Comparison of ENCODE assay signal across 10 cellular contexts in the genomic region with DNA sequence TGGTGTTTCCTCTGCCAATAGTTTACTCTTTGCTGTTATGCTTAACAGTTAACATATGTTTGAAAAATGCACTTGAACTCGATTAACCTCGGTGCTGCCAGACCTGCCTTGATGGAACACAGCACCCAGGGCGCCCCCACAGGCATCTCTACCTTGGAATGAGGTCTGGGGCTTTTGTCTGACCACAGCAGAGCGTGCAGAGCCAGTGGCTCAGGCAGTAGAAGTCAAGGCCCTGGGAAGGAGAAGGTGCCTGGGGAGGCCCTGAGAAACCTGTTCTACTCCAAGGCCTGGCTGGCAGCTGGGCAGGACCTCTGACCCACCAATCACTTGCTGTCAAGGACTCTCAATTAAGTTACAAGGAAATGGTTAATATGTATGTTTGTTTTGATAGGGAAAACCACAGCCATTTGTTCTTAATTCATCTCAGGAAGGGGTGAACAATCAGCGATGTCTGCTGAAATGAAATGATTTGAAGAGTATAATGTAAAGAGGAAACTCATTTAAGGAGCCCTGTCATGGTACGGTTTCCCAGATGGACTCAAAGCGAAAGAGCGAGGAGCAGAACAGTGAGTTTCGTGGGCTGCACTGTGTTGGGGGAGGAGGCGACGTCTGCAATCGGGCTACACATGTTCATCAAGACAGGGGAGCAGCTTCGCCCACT. TPM values are rescaled to one million over a fixed set of nuclear protein-coding genes. Genes with fewer than 3 reads are reported as not detected.
A peak's percentile ranks its signal among the peaks of the same experiment; 100 is the strongest.
DNase-seq lines count a peak whose midpoint lies in the region; ATAC-seq lines count a peak whose summit lies in the region.
"Had no signal": no experiment of that assay in that cellular context is flagged by ENCODE, and none has a peak within 500 bp of the region (broad histone marks: within the 10 kb centered on the region; RNA-seq: fewer than 3 reads in every experiment).

No MANE protein-coding gene starts in this region.

- no peaks in the 10 kb centered on the region for H3K27me3 Mint-ChIP-seq in CD4-positive, alpha-beta memory T cell
- H3K27me3 Mint-ChIP-seq in effector memory CD8-positive, alpha-beta T cell: no peaks in the 10 kb centered on the region

- no peaks in the 10 kb centered on the region for H3K9me3 ChIP-seq in CD4-positive, alpha-beta memory T cell (ENCODE audit: control insufficient read depth in 1 of 2, low read length in 2 of 2)

- no peaks in the 10 kb centered on the region for H3K9me3 Mint-ChIP-seq in CD4-positive, alpha-beta memory T cell
- H3K9me3 Mint-ChIP-seq in effector memory CD8-positive, alpha-beta T cell: no peaks in the 10 kb centered on the region

- POLR2A ChIA-PET in CD4-positive, alpha-beta memory T cell (lab: Charles Lee; ENCODE audit: partially characterized antibody): no interaction called here

- no peaks in the 10 kb centered on the region for H3K27me3 ChIP-seq in CD4-positive, alpha-beta memory T cell (ENCODE audit: insufficient read depth, low read length)

- intact Hi-C loops in CD4-positive, alpha-beta memory T cell (cut with micrococcal nuclease): no loop called here

- peak overlapping the region in 6 of 7 donors; percentile 4 to 79 (median 38) for H3K27ac Mint-ChIP-seq in CD4-positive, alpha-beta memory T cell
- H3K27ac Mint-ChIP-seq in effector memory CD8-positive, alpha-beta T cell: peak overlapping the region; percentile 62 to 90

- peak; percentile 90 for ATAC-seq in GM21390 (IDR thresholded peaks at IDR 0.05; ENCODE audit: unreplicated experiment)
- no peak for ATAC-seq in effector memory CD8-positive, alpha-beta T cell (replicated peaks)
- no peak for ATAC-seq in HG02970 (IDR thresholded peaks at IDR 0.05; ENCODE audit: low FRiP score, unreplicated experiment)

- H3K4me1 ChIP-seq in CD4-positive, alpha-beta memory T cell (ENCODE audit: insufficient read depth, low read length): peaks cover 24% of the 10 kb centered on the region

- H3K36me3 ChIP-seq in CD4-positive, alpha-beta memory T cell (ENCODE audit: insufficient read depth, low read length): peaks cover 27% of the 10 kb centered on the region

- CTCF ChIA-PET in CD4-positive, alpha-beta memory T cell (lab: Charles Lee; ENCODE audit: partially characterized antibody): interaction anchor here (1.0 kb wide), 1 partner anchor 49 kb away, joined by 3 read pairs; no protein-coding TSS in a partner anchor

- peaks cover 45 to 76% of the 10 kb centered on the region in 2 donors for H3K36me3 Mint-ChIP-seq in CD4-positive, alpha-beta memory T cell
- H3K36me3 Mint-ChIP-seq in effector memory CD8-positive, alpha-beta T cell (ENCODE audit: insufficient read depth): peaks cover 64% of the 10 kb centered on the region

- no peak overlapping the region for H3K27ac ChIP-seq in CD4-positive, alpha-beta memory T cell (ENCODE audit: low read depth, low read length)

- no peak for DNase-seq in CD4-positive, alpha-beta memory T cell
- DNase-seq in HT-29 (ENCODE audit: low spot score) (peak; percentile 82), cerebellar nuclear complex (lab: John Stamatoyannopoulos, UW) (no peak), SIG-M5 (lab: John Stamatoyannopoulos, UW) (no peak)
- DNase-seq in effector memory CD8-positive, alpha-beta T cell: no peak
- DNase-seq in stimulated activated naive CD4-positive, alpha-beta T cell (lab: John Stamatoyannopoulos, UW): no peak
- DNase-seq: effector memory CD4-positive, alpha-beta T cell; RPMI8226 had no signal

- peaks cover 32 to 70% (median 56%) of the 10 kb centered on the region in 4 donors for H3K4me1 Mint-ChIP-seq in CD4-positive, alpha-beta memory T cell
- H3K4me1 Mint-ChIP-seq in effector memory CD8-positive, alpha-beta T cell (ENCODE audit: low read depth in 2 of 2): peaks cover 40 to 47% of the 10 kb centered on the region in 2 donors

- H3K4me3 ChIP-seq in CD4-positive, alpha-beta memory T cell (ENCODE audit: low read length in 2 of 2): no peak overlapping the region

- no peak overlapping the region for H3K4me3 Mint-ChIP-seq in CD4-positive, alpha-beta memory T cell
- no peak overlapping the region for H3K4me3 Mint-ChIP-seq in effector memory CD8-positive, alpha-beta T cell

RNA-seq across cellular contexts. Expression of a gene that starts 21.9 kb away (rescaled TPM):
- total RNA-seq in CD4-positive, alpha-beta memory T cell: 100 to 1,000 TPM; 100 to 104 TPM
- 100 to 1,000 TPM; 112 to 181 TPM for polyA plus RNA-seq in CD4-positive, alpha-beta memory T cell
- 566 and 576 TPM in 2 replicates for total RNA-seq in HT-29 (2014; rRNA removed; shearing (Covaris generic))
